Comparison of ENCODE assay signal across 11 cellular contexts in genomic region chr18:79529296-79529695, GRCh38.
"Had no signal": no experiment of that assay in that cellular context is flagged by ENCODE, and none has a peak within 500 bp of the region (broad histone marks: within the 10 kb centered on the region; RNA-seq: fewer than 3 reads in every experiment).

No MANE protein-coding gene starts in this region.

- H3K9me3 Mint-ChIP-seq: activated naive CD4-positive, alpha-beta T cell treated with anti-CD3 and anti-CD28 coated beads, Interleukin-2, amount 50 U/mL, for 72 hours; natural killer cell; T-cell had no signal

- H3K9me3 ChIP-seq: mucosa of descending colon, testis, vagina had no signal

- H3K27ac Mint-ChIP-seq: natural killer cell, progenitor cell of endocrine pancreas, T-cell had no signal

- H3K27me3 ChIP-seq: testis, vagina had no signal

- H3K36me3 Mint-ChIP-seq: natural killer cell had no signal

- H3K4me3 Mint-ChIP-seq: natural killer cell, T-cell had no signal

- H3K4me3 ChIP-seq: dorsolateral prefrontal cortex, mucosa of descending colon, testis, vagina had no signal

- ATAC-seq: activated naive CD4-positive, alpha-beta T cell treated with anti-CD3 and anti-CD28 coated beads, Interleukin-2, amount 50 U/mL, for 72 hours; right cardiac atrium; stimulated activated naive CD8-positive, alpha-beta T cell treated with anti-CD3 and anti-CD28 coated beads, Interleukin-15, Interleukin-2, amounts not matched to agents 100 U/mL and 50 U/mL, for 24 hours had no signal

- H3K36me3 ChIP-seq: vagina had no signal

- H3K27me3 Mint-ChIP-seq: T-cell had no signal

- H3K27ac ChIP-seq: dorsolateral prefrontal cortex, testis, vagina, VCaP had no signal
